Comparison of ENCODE assay signal across 20 cellular contexts in the genomic region with DNA sequence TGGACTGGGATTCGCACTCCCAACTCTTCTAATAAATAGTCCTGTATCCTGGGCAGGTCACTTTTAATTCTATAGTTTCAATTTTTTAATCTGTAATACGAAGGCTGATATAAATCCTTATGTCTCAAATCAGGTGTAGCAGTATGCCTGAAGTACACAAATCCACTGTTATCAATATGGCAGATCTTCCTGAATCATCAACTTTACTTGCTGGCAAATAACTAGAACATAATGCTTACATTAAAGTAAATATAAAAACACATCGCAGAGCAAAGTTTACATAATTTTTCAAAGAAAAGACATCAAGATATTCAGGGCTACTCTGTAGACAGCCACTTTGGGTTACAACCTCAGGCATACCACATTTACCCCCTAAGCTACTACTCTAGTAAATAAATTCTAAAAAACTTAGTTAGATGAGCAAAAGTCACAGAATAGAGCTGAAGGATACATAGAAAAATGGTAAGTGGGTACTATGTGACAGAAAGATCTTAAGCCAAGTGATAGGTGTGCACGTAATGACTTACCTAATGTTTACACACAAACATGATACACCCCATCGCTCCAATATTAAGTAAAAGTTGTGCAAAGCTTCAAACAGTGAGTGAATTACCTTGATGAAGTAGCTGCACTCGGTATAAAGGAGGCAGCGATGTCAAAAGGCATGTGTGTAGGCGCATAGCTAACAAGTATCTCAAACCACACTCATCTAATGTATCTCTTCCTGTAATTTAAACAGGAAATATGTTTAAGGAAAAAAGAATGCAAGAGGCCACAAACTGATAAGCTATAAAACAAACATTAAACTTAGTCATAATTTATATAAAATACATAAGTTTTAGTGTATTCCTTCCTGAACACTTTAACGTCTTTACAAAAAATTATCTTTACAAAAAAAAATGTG.
DNase-seq lines count a peak whose midpoint lies in the region; ATAC-seq, FAIRE-seq and TF ChIP-seq lines count a peak whose summit lies in the region.
"Had no signal": no experiment of that assay in that cellular context is flagged by ENCODE, and none has a peak within 500 bp of the region (broad histone marks: within the 10 kb centered on the region; RNA-seq: fewer than 3 reads in every experiment).

No MANE protein-coding gene starts in this region.

- peak overlapping the region; percentile 63; the same call in 1 of the 2 replicates for H3K23ac ChIP-seq in IMR-90 (ENCODE audit: low read depth, low read length)

- H3K9me3 ChIP-seq in A549 (no peaks in the 10 kb centered on the region), IMR-90 (ENCODE audit: control insufficient read depth, insufficient read depth, low read length) (no peaks in the 10 kb centered on the region; the same call in 1 of the 2 replicates)
- H3K9me3 ChIP-seq: psoas muscle, thoracic aorta had no signal

- peak overlapping the region; percentile 42; the same call in 1 of the 2 replicates for H3K4ac ChIP-seq in IMR-90 (ENCODE audit: low read depth, low read length)

- H3K9ac ChIP-seq in IMR-90 (ENCODE audit: low read depth, low read length): no peak overlapping the region

- H3K4me1 Mint-ChIP-seq in glutamatergic neuron (ENCODE audit: low read depth, unreplicated experiment): peaks cover 3% of the 10 kb centered on the region
- H3K4me1 Mint-ChIP-seq: neural crest cell had no signal

- no peaks in the 10 kb centered on the region for H3K79me1 ChIP-seq in IMR-90 (ENCODE audit: low read depth in 1 of 2, low read length in 2 of 2)

- POLR2A ChIA-PET in A549 (lab: Yijun Ruan, JAX): no interaction called here
- POLR2A ChIA-PET in IMR-90 (lab: Charles Lee; ENCODE audit: unreplicated experiment): no interaction called here

- H2BK120ac ChIP-seq in IMR-90 (ENCODE audit: low read depth, low read length): peak overlapping the region; percentile 86

- TF ChIP-seq RAD21 in A549 (conservative IDR thresholded peaks at IDR 0.05 in 1 of 2, IDR thresholded peaks at IDR 0.05 in 1 of 2) (no peak), IMR-90 (IDR thresholded peaks at IDR 0.05; ENCODE audit: low read length) (no peak)

- no peak overlapping the region for H2AK5ac ChIP-seq in IMR-90 (ENCODE audit: low read depth, low read length)

- no peaks in the 10 kb centered on the region for H3K9me3 Mint-ChIP-seq in glutamatergic neuron (ENCODE audit: unreplicated experiment)
- H3K9me3 Mint-ChIP-seq: activated CD4-positive, alpha-beta T cell treated with anti-CD3 and anti-CD28 coated beads, Interleukin-2, amount 10 ng/mL, durations not matched to agents 7 days and 5 days; CD4-positive, alpha-beta T cell; neural crest cell had no signal

- H4K8ac ChIP-seq in IMR-90 (ENCODE audit: low read depth in 2 of 2, low read length in 2 of 2): peak overlapping the region in 1 of 2 experiments; percentile 85; a peak in 2 of 4 replicates

- no peak overlapping the region for H3K4me3 ChIP-seq in A549
- no peak overlapping the region for H3K4me3 ChIP-seq in IMR-90 (ENCODE audit: insufficient read depth, low read depth, low read length)
- peak overlapping the region; percentile 34 for H3K4me3 ChIP-seq in WI38 (ENCODE audit: low read depth, low read length)
- no peak overlapping the region for H3K4me3 ChIP-seq in fibroblast of villous mesenchyme (ENCODE audit: low read depth, low read length)
- H3K4me3 ChIP-seq: psoas muscle, thoracic aorta had no signal

- no peak overlapping the region for H3K4me3 Mint-ChIP-seq in glutamatergic neuron (ENCODE audit: unreplicated experiment)
- H3K4me3 Mint-ChIP-seq: activated CD4-positive, alpha-beta T cell treated with anti-CD3 and anti-CD28 coated beads, Interleukin-2, amount 10 ng/mL, durations not matched to agents 7 days and 5 days; CD4-positive, alpha-beta T cell; neural crest cell had no signal

- intact Hi-C loops in IMR-90 (cut with micrococcal nuclease): loop anchor here (1.0 to 10.0 kb wide), 3 partner anchors 18 to 260 kb away; no protein-coding TSS in a partner anchor

- H3K14ac ChIP-seq in IMR-90 (replicated peaks; ENCODE audit: low read depth, low read length): no peak overlapping the region

- H3K4me2 ChIP-seq in A549 (no peak overlapping the region), IMR-90 (ENCODE audit: low read depth, low read length) (peak overlapping the region; percentile 88; the same call in 1 of the 2 replicates)

- peaks cover 2% of the 10 kb centered on the region; the same call in 1 of the 2 replicates for H3K9me1 ChIP-seq in IMR-90 (ENCODE audit: insufficient read depth, low read length)

- ATAC-seq in A549: no peak
- ATAC-seq in IMR-90 (ENCODE audit: low read depth): peak; percentile 70
- ATAC-seq in GM21737 (IDR thresholded peaks at IDR 0.05; ENCODE audit: unreplicated experiment): no peak
- ATAC-seq: psoas muscle had no signal

- FAIRE-seq in A549 (lab: Jason Lieb, UNC): peak; percentile 28
- FAIRE-seq: endometrium had no signal

- TF ChIP-seq POLR2A in A549 (IDR thresholded peaks at IDR 0.05; ENCODE audit: low read length) (no peak), IMR-90 (IDR thresholded peaks at IDR 0.05; ENCODE audit: low read depth, low read length) (no peak)

- CTCF ChIA-PET in A549 (lab: Yijun Ruan, JAX) (interaction anchor here (0.6 kb wide), 2 partner anchors 36 to 475 kb away, joined by 3 read pairs; no protein-coding TSS in a partner anchor), IMR-90 (lab: Yijun Ruan, JAX) (interaction anchor here (0.6 to 1.3 kb wide), 2 partner anchors 91 to 93 kb away, joined by 3 to 5 read pairs; no protein-coding TSS in a partner anchor)

- no peak for TF ChIP-seq CTCF in A549 (IDR thresholded peaks at IDR 0.05)
- TF ChIP-seq CTCF in IMR-90 (conservative IDR thresholded peaks at IDR 0.05; ENCODE audit: low read depth, low read length): no peak
- TF ChIP-seq CTCF in WI38 (IDR thresholded peaks at IDR 0.05; ENCODE audit: low read depth, low read length): no peak
- TF ChIP-seq CTCF in fibroblast of villous mesenchyme (IDR thresholded peaks at IDR 0.05; ENCODE audit: insufficient read depth, low read depth, low read length): no peak
- no peak for TF ChIP-seq CTCF in glutamatergic neuron (IDR thresholded peaks at IDR 0.05; ENCODE audit: partially characterized antibody, unreplicated experiment)

- H3K27me3 Mint-ChIP-seq in glutamatergic neuron (ENCODE audit: unreplicated experiment): peaks cover under 1% of the 10 kb centered on the region
- H3K27me3 Mint-ChIP-seq: activated CD4-positive, alpha-beta T cell treated with anti-CD3 and anti-CD28 coated beads, Interleukin-2, amount 10 ng/mL, durations not matched to agents 7 days and 5 days; CD4-positive, alpha-beta T cell had no signal

- no peak overlapping the region for H2AFZ ChIP-seq in IMR-90 (replicated peaks; ENCODE audit: low read length, poor library complexity)

- H3K18ac ChIP-seq in IMR-90 (ENCODE audit: low read depth, low read length): peak overlapping the region; percentile 55

- H3K27ac Mint-ChIP-seq in glutamatergic neuron (ENCODE audit: unreplicated experiment): no peak overlapping the region
- H3K27ac Mint-ChIP-seq: activated CD4-positive, alpha-beta T cell treated with anti-CD3 and anti-CD28 coated beads, Interleukin-2, amount 10 ng/mL, durations not matched to agents 7 days and 5 days; CD4-positive, alpha-beta T cell had no signal

- peak overlapping the region; percentile 85 for H2BK5ac ChIP-seq in IMR-90 (ENCODE audit: low read depth, low read length, poor library complexity, severe bottlenecking)

- H3K36me3 ChIP-seq in IMR-90 (ENCODE audit: control insufficient read depth, insufficient read depth, low read length): no peaks in the 10 kb centered on the region
- H3K36me3 ChIP-seq: thoracic aorta had no signal

- no peaks in the 10 kb centered on the region for H4K20me1 ChIP-seq in IMR-90 (ENCODE audit: insufficient read depth, low read length)

- H3K27ac ChIP-seq in A549: no peak overlapping the region
- H3K27ac ChIP-seq in IMR-90 (ENCODE audit: insufficient read depth, low read length): peak overlapping the region; percentile 56; the same call in 1 of the 2 replicates
- H3K27ac ChIP-seq: psoas muscle, thoracic aorta had no signal

- dilution Hi-C loops in IMR-90 (cut with HindIII; ENCODE audit: low sequenced_read_pairs, unreplicated experiment): no loop called here

- no peaks in the 10 kb centered on the region for H3K27me3 ChIP-seq in IMR-90 (ENCODE audit: control insufficient read depth, insufficient read depth, low read length)

- H2AK9ac ChIP-seq in IMR-90 (replicated peaks; ENCODE audit: low read depth, low read length, poor library complexity): no peak overlapping the region

- in situ Hi-C loops in IMR-90 (cut with MboI; ENCODE audit: low sequenced_read_pairs): no loop called here

- no peaks in the 10 kb centered on the region for H3K36me3 Mint-ChIP-seq in glutamatergic neuron (ENCODE audit: unreplicated experiment)

- DNase-seq in A549 (ENCODE audit: low read depth in 1 of 2, low spot score in 1 of 2) (no peak), IMR-90 (peak; percentile 86), fibroblast of villous mesenchyme (ENCODE audit: low read depth) (peak; percentile 73), NCI-H1436 treated with DMSO at 0.1 percent for 48 hours (lab: John Stamatoyannopoulos, UW) (no peak), glutamatergic neuron (no peak)
- DNase-seq in stimulated activated naive CD4-positive, alpha-beta T cell treated with Interleukin-2 at 50 U/mL for 16 hours (lab: John Stamatoyannopoulos, UW): no peak
- DNase-seq: ACHN; activated CD4-positive, alpha-beta T cell treated with anti-CD3 and anti-CD28 coated beads, Interleukin-2, amount 10 ng/mL, durations not matched to agents 7 days and 5 days; activated CD8-positive, alpha-beta memory T cell treated with anti-CD3 and anti-CD28 coated beads, Interleukin-2, amount 50 U/mL, for 48 hours; CD4-positive, alpha-beta T cell; DMS153; midbrain; NCI-H1092; psoas muscle; SIG-M5 had no signal

- H4K5ac ChIP-seq in IMR-90 (ENCODE audit: low read depth, low read length): peak overlapping the region; percentile 23; the same call in 1 of the 2 replicates

- peak overlapping the region; percentile 90 for H2BK20ac ChIP-seq in IMR-90 (ENCODE audit: low read depth, low read length)

- 0 out of 3 replicates have a peak overlapping the region, but pooled peaks have one; percentile 2 for H2BK15ac ChIP-seq in IMR-90 (ENCODE audit: low read depth, low read length)

- H3K4me1 ChIP-seq in A549: 0 out of 3 replicates have a peak, but pooled peaks cover 6% of the 10 kb centered on the region
- peaks cover 8% of the 10 kb centered on the region for H3K4me1 ChIP-seq in IMR-90 (ENCODE audit: control insufficient read depth, insufficient read depth, low read length)
- H3K4me1 ChIP-seq: psoas muscle had no signal

- no TSS peak for BruUV-seq in IMR-90 (replicated peaks; lab: Mats Ljungman, UMichigan)

- 83% methylated on average over 9 of the region's 9 CpGs for WGBS in A549 (ENCODE audit: missing lambda C conversion rate)
- no CpG with 5 or more reads among the region's 9 CpGs for WGBS in IMR-90 (ENCODE audit: extremely low coverage in 2 of 2, insufficient read length in 1 of 2), 2 experiments

- TF ChIP-seq EP300 in A549 (IDR thresholded peaks at IDR 0.05): no peak

- H4K91ac ChIP-seq in IMR-90 (ENCODE audit: insufficient read depth, low read depth, low read length): peak overlapping the region; percentile 17; the same call in 1 of the 2 replicates

- peak overlapping the region; percentile 60 for H3K56ac ChIP-seq in IMR-90 (ENCODE audit: extremely low read depth, insufficient read depth, low read length)

Comparison
In these comparisons a context has a peak if more than half of its experiments do, and no peak if none do; other contexts are left out.
1. DNase-seq: peak in IMR-90 (single experiment) and fibroblast of villous mesenchyme (single experiment); none in A549 (0 of 2), NCI-H1436 treated with DMSO at 0.1 percent for 48 hours (single experiment), glutamatergic neuron (single experiment) and stimulated activated naive CD4-positive, alpha-beta T cell treated with Interleukin-2 at 50 U/mL for 16 hours (single experiment).